9 cellular contexts compared by ENCODE assay signal in the genomic region with DNA sequence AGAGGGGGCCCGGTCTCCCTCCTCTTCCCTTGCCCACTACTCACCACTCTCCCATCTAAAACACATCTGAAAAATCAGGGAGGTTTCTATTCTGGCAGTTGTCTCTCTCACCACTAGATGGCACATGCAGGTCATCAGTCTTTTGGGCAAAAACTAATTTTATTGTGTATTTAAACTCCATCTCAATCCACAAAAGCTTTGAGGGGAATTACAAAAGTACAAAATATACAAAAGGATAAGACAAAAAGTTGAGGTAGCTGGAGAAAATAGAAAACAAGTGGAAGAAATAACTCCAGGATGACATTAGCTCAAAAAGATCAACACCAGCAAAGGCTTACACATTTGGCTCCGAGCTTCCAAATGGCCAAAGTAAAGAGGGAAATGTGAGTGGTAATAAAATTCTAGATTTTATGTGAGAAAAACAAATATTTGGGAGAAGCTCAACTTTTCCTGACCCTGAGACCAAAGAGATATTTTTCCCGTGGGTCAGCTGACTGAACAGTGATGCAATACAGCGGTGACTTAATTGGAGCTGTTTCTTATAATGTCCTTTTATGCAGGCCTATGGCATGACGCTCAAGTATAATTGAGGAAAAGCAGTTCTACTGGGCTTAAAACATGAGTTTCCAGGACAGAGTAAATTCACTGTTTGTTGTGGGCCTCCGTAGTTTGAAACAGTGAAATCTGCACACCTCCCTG.
DNase-seq lines count a peak whose midpoint lies in the region; ATAC-seq and TF ChIP-seq lines count a peak whose summit lies in the region.
"Had no signal": no experiment of that assay in that cellular context is flagged by ENCODE, and none has a peak within 500 bp of the region (broad histone marks: within the 10 kb centered on the region; RNA-seq: fewer than 3 reads in every experiment).

No MANE protein-coding gene starts in this region.

- H4K20me1 ChIP-seq in Karpas-422 (ENCODE audit: insufficient read depth, low read depth, low read length), result no peaks in the 10 kb centered on the region
- H4K20me1 ChIP-seq: BLaER1 treated with 17β-estradiol and CSF1 and Interleukin-3, amounts not matched to agents 10 nM and 100 nM had no signal

- DNase-seq in NCI-H1436 (lab: John Stamatoyannopoulos, UW) (peak; percentile 26), NCI-H1436 treated with DMSO at 0.1 percent for 48 hours (lab: John Stamatoyannopoulos, UW) (no peak), Karpas-422 (peak; percentile 82), Peyer's patch (peak in 1 of 3 donors; percentile 50)

- H3K36me3 ChIP-seq in Karpas-422 (ENCODE audit: insufficient read depth, low read length) (no peaks in the 10 kb centered on the region), Peyer's patch (no peaks in the 10 kb centered on the region), endocrine pancreas (ENCODE audit: control insufficient read depth, insufficient read depth, low read length) (no peaks in the 10 kb centered on the region), parathyroid adenoma (ENCODE audit: control insufficient read depth, insufficient read depth, low read length) (no peaks in the 10 kb centered on the region)
- H3K36me3 ChIP-seq: BLaER1 treated with 17β-estradiol and CSF1 and Interleukin-3, amounts not matched to agents 10 nM and 100 nM had no signal

- TF ChIP-seq POLR2A in Peyer's patch (IDR thresholded peaks at IDR 0.05), result no peak

- ATAC-seq in HG03521 (IDR thresholded peaks at IDR 0.05; ENCODE audit: unreplicated experiment) (no peak), HG03135 (IDR thresholded peaks at IDR 0.05; ENCODE audit: unreplicated experiment) (no peak)

- TF ChIP-seq CTCF in Peyer's patch (IDR thresholded peaks at IDR 0.05) (peak; percentile 57 to 80 (median 69)), parathyroid adenoma (IDR thresholded peaks at IDR 0.05) (peak; percentile 93)

- H3K27me3 ChIP-seq in Karpas-422 (ENCODE audit: low read length) (no peaks in the 10 kb centered on the region), Peyer's patch (no peaks in the 10 kb centered on the region), endocrine pancreas (ENCODE audit: control insufficient read depth, insufficient read depth, low read length) (no peaks in the 10 kb centered on the region), parathyroid adenoma (ENCODE audit: control insufficient read depth, insufficient read depth, low read length) (no peaks in the 10 kb centered on the region)
- H3K27me3 ChIP-seq: BLaER1 treated with 17β-estradiol and CSF1 and Interleukin-3, amounts not matched to agents 10 nM and 100 nM had no signal

- H3K4me3 ChIP-seq in Karpas-422 (ENCODE audit: low read length) (no peak overlapping the region), Peyer's patch (no peak overlapping the region), endocrine pancreas (ENCODE audit: control insufficient read depth, insufficient read depth, low read length) (peak overlapping the region; percentile 26), parathyroid adenoma (ENCODE audit: low read depth, low read length) (no peak overlapping the region)
- H3K4me3 ChIP-seq: BLaER1 treated with 17β-estradiol and CSF1 and Interleukin-3, amounts not matched to agents 10 nM and 100 nM had no signal

- H3K4me1 ChIP-seq in Karpas-422 (ENCODE audit: low read length) (peaks cover 6% of the 10 kb centered on the region), Peyer's patch (no peaks in the 10 kb centered on the region), endocrine pancreas (ENCODE audit: control insufficient read depth, insufficient read depth, low read length) (peaks cover 3% of the 10 kb centered on the region), parathyroid adenoma (peaks cover 3% of the 10 kb centered on the region)

- H3K27ac ChIP-seq in Karpas-422 (ENCODE audit: low read length) (no peak overlapping the region), Peyer's patch (no peak overlapping the region), parathyroid adenoma (no peak overlapping the region)
- H3K27ac ChIP-seq: BLaER1 treated with 17β-estradiol and CSF1 and Interleukin-3, amounts not matched to agents 10 nM and 100 nM had no signal

- H3K4me2 ChIP-seq in Karpas-422 (ENCODE audit: low read depth, low read length, poor library complexity, severe bottlenecking) (no peak overlapping the region), parathyroid adenoma (ENCODE audit: low read length) (no peak overlapping the region)

- H3K79me2 ChIP-seq in Karpas-422 (ENCODE audit: low read length), result no peaks in the 10 kb centered on the region
- no peaks in the 10 kb centered on the region for H3K79me2 ChIP-seq in parathyroid adenoma

- H3K9me2 ChIP-seq in Karpas-422 (replicated peaks; ENCODE audit: insufficient read depth, low read length), result no peaks in the 10 kb centered on the region

- H3K9ac ChIP-seq in Karpas-422 (ENCODE audit: low read length), result no peak overlapping the region
- H3K9ac ChIP-seq in endocrine pancreas (ENCODE audit: control insufficient read depth, insufficient read depth, low read length), result no peak overlapping the region
- H3K9ac ChIP-seq in parathyroid adenoma, result no peak overlapping the region
- H3K9ac ChIP-seq: BLaER1 treated with 17β-estradiol and CSF1 and Interleukin-3, amounts not matched to agents 10 nM and 100 nM had no signal

- H2AFZ ChIP-seq in Karpas-422 (ENCODE audit: low read length) (no peak overlapping the region), parathyroid adenoma (no peak overlapping the region)

- H3K9me3 ChIP-seq in Karpas-422 (ENCODE audit: low read length) (no peaks in the 10 kb centered on the region), Peyer's patch (no peaks in the 10 kb centered on the region), endocrine pancreas (ENCODE audit: control insufficient read depth, low read length) (no peaks in the 10 kb centered on the region), parathyroid adenoma (ENCODE audit: control insufficient read depth, low read length) (no peaks in the 10 kb centered on the region)
- H3K9me3 ChIP-seq: BLaER1 treated with 17β-estradiol and CSF1 and Interleukin-3, amounts not matched to agents 10 nM and 100 nM had no signal
